Comparison of ENCODE assay signal across 26 cellular contexts in the genomic region with DNA sequence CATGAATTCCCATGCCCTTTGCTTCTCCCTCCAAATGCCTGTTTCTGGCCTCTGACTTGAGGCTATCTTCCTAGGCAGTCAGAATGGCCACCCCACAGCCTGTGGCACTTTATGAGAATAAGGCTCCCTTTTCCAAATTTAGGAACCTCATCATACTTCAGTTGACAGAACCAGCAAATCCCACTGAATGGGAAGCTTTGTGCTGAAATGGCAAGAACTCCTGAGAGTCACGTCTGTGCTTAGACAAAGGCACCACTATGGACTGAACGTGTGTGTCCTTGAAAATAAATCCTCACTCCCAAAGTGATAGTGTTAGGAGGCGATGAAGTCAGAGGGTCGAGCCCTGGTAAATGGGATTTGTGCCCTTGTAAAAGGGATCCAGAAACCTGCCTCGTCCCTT.
"Had no signal": no experiment of that assay in that cellular context is flagged by ENCODE, and none has a peak within 500 bp of the region (broad histone marks: within the 10 kb centered on the region; RNA-seq: fewer than 3 reads in every experiment).

No MANE protein-coding gene starts in this region.

- H3K27me3 ChIP-seq: neural progenitor cell, ovary, right lobe of liver, sigmoid colon, suprapubic skin, thyroid gland, tibial nerve, upper lobe of left lung, vagina had no signal

- H3K4me3 ChIP-seq: neural progenitor cell, ovary, psoas muscle, right lobe of liver, sigmoid colon, suprapubic skin, thoracic aorta, thyroid gland, tibial nerve, upper lobe of left lung, vagina had no signal

- H3K4me1 ChIP-seq: neural progenitor cell, parathyroid adenoma, psoas muscle, right lobe of liver, sigmoid colon, suprapubic skin, thyroid gland, tibial nerve, upper lobe of left lung, vagina had no signal

- H3K9me3 ChIP-seq: ovary, psoas muscle, right lobe of liver, suprapubic skin, thoracic aorta, thyroid gland, tibial nerve, upper lobe of left lung, vagina had no signal

- H3K27ac ChIP-seq: neural progenitor cell, ovary, parathyroid adenoma, psoas muscle, right lobe of liver, sigmoid colon, suprapubic skin, thoracic aorta, thyroid gland, tibial nerve, upper lobe of left lung, vagina had no signal

- H3K36me3 ChIP-seq: neural progenitor cell, ovary, right lobe of liver, sigmoid colon, suprapubic skin, thoracic aorta, thyroid gland, tibial nerve, upper lobe of left lung, vagina had no signal

- DNase-seq: naive thymus-derived CD8-positive, alpha-beta T cell; occipital lobe; ovary; posterior cingulate gyrus; psoas muscle; right cardiac atrium; right lobe of liver; sigmoid colon; small intestine; stimulated activated CD4-positive, alpha-beta T cell treated with anti-CD3 and anti-CD28 coated beads, Interleukin-15, amount 100 ng/mL, for 24 hours; stimulated activated CD4-positive, alpha-beta T cell treated with anti-CD3 and anti-CD28 coated beads, Interleukin-2, amount 100 ng/mL, for 24 hours; stimulated activated CD4-positive, alpha-beta T cell treated with anti-CD3 and anti-CD28 coated beads, Interleukin-2, amount 100 ng/mL, for 48 hours; stimulated activated CD4-positive, alpha-beta T cell treated with anti-CD3 and anti-CD28 coated beads, Interleukin-4, amount 100 ng/mL, for 24 hours; stimulated activated naive CD4-positive, alpha-beta T cell; stimulated activated naive CD8-positive, alpha-beta T cell treated with anti-CD3 and anti-CD28 coated beads, Interleukin-15, amount 100 ng/mL, for 72 hours; stimulated activated naive CD8-positive, alpha-beta T cell treated with anti-CD3 and anti-CD28 coated beads, Interleukin-15, Interleukin-2, amounts not matched to agents 100 U/mL and 50 U/mL, for 24 hours; substantia nigra; thyroid gland; trophoblast cell; upper lobe of left lung had no signal
